ENCODE assay signal across 8 cellular contexts in genomic region chr22:49992921-49993648, GRCh38. TPM values are rescaled to one million over a fixed set of nuclear protein-coding genes. Genes with fewer than 3 reads are reported as not detected.
DNase-seq lines count a peak whose midpoint lies in the region; ATAC-seq, FAIRE-seq and TF ChIP-seq lines count a peak whose summit lies in the region.

No MANE protein-coding gene starts in this region.

- TF ChIP-seq CTCF in A673 (conservative IDR thresholded peaks at IDR 0.05; ENCODE audit: low read depth, low read length) (peak; percentile 89), adrenal gland (IDR thresholded peaks at IDR 0.05) (peak; percentile 34 to 80 (median 66)), right atrium auricular region (IDR thresholded peaks at IDR 0.05) (peak; percentile 58 to 82), sigmoid colon (IDR thresholded peaks at IDR 0.05) (peak; percentile 10 to 68 (median 54))

- no peak overlapping the region for H3K27ac ChIP-seq in A673 (ENCODE audit: low read depth, low read length, poor library complexity, severe bottlenecking)
- H3K27ac ChIP-seq in adrenal gland, result no peak overlapping the region
- H3K27ac ChIP-seq in right atrium auricular region, result no peak overlapping the region
- no peak overlapping the region for H3K27ac ChIP-seq in sigmoid colon

- H3K4me1 ChIP-seq in A673 (ENCODE audit: insufficient read depth, low read length, poor library complexity, severe bottlenecking) (no peaks in the 10 kb centered on the region), adrenal gland (replicated peaks in 1 of 2) (peaks cover 0 to 6% of the 10 kb centered on the region in 2 donors), right atrium auricular region (peaks cover 0 to 8% of the 10 kb centered on the region in 2 donors), sigmoid colon (peaks cover 0 to 4% (median 0%) of the 10 kb centered on the region in 4 donors)

- peak; percentile 62 for FAIRE-seq in GM19239 (lab: Jason Lieb, UNC)

- no peak for TF ChIP-seq EP300 in sigmoid colon (IDR thresholded peaks at IDR 0.05)

- H3K36me3 ChIP-seq in A673 (ENCODE audit: insufficient read depth, low read length, poor library complexity, severe bottlenecking) (no peaks in the 10 kb centered on the region), adrenal gland (replicated peaks in 1 of 2) (no peaks in the 10 kb centered on the region), right atrium auricular region (no peaks in the 10 kb centered on the region), sigmoid colon (no peaks in the 10 kb centered on the region)

- H3K9me3 ChIP-seq in A673 (ENCODE audit: low read depth, low read length, poor library complexity, severe bottlenecking), result peaks cover 10% of the 10 kb centered on the region
- H3K9me3 ChIP-seq in adrenal gland (replicated peaks in 1 of 3), result peaks cover 0 to 14% (median 0%) of the 10 kb centered on the region in 3 donors
- H3K9me3 ChIP-seq in right atrium auricular region, result peaks cover 0 to 13% of the 10 kb centered on the region in 2 donors
- H3K9me3 ChIP-seq in sigmoid colon, result peaks cover 0 to 11% (median 7%) of the 10 kb centered on the region in 4 donors

- H3K4me3 ChIP-seq in A673 (ENCODE audit: low read depth, low read length, poor library complexity, severe bottlenecking) (no peak overlapping the region), adrenal gland (no peak overlapping the region), right atrium auricular region (no peak overlapping the region), sigmoid colon (no peak overlapping the region)

- no TSS peak for BruUV-seq in A673 (replicated peaks; lab: Mats Ljungman, UMichigan)

- TF ChIP-seq POLR2A in adrenal gland (IDR thresholded peaks at IDR 0.05) (no peak), sigmoid colon (IDR thresholded peaks at IDR 0.05) (no peak)

- 25 to 61% (median 29%) methylated on average over 11 to 23 of the region's 23 CpGs for WGBS in adrenal gland, 4 donors
- WGBS in sigmoid colon, 2 donors, result 14 to 34% methylated on average over 23 of the region's 23 CpGs

- peak; percentile 94 for ATAC-seq in SK-N-SH treated with all-trans-retinoic acid at 6 μM for 48 hours

- intact Hi-C loops in A673 (cut with micrococcal nuclease; ENCODE audit: unreplicated experiment), result loop anchor here (5.0 kb wide), 2 partner anchors 39 to 61 kb away; no protein-coding TSS in a partner anchor
- intact Hi-C loops in adrenal gland (cut with DNase I), result loop anchor here in 1 of 2 donors (5.0 kb wide), 1 partner anchor 61 kb away; no protein-coding TSS in a partner anchor
- intact Hi-C loops in sigmoid colon (cut with DNase I), result loop anchor here (2.0 kb wide), 1 partner anchor 64 kb away; no protein-coding TSS in a partner anchor

- H3K27me3 ChIP-seq in A673 (replicated peaks; ENCODE audit: insufficient read depth, low read depth, low read length, poor library complexity) (no peaks in the 10 kb centered on the region), adrenal gland (no peaks in the 10 kb centered on the region), right atrium auricular region (no peaks in the 10 kb centered on the region), sigmoid colon (peaks cover 0 to 9% (median 0%) of the 10 kb centered on the region in 3 donors)

- peak; percentile 76 for DNase-seq in A673 (ENCODE audit: low spot score)
- DNase-seq in GM19239 (ENCODE audit: insufficient read length, low spot score), result peak; percentile 86
- peak; percentile 49 to 77 (median 70) for DNase-seq in adrenal gland
- no peak for DNase-seq in right atrium auricular region (ENCODE audit: low spot score)
- peak; percentile 66 for DNase-seq in sigmoid colon
- DNase-seq in DMS114 treated with DMSO at 0.1 percent for 48 hours (lab: John Stamatoyannopoulos, UW; ENCODE audit: unreplicated experiment), result no peak
- DNase-seq in T1000 (lab: John Stamatoyannopoulos, UW), result no peak

- CTCF ChIA-PET in A673 (lab: Charles Lee), result no interaction called here

- POLR2A ChIA-PET in A673 (lab: Charles Lee; ENCODE audit: low non-redundant PET), result no interaction called here

TF ChIP-seq in SK-N-SH treated with all-trans-retinoic acid at 6 μM for 48 hours, 23 proteins besides CTCF, POLR2A, EP300 and RAD21:
- TF ChIP-seq ZNF565 (CRISPR knock-in tag; conservative IDR thresholded peaks at IDR 0.05; ENCODE audit: low read depth) (no peak), SNAI2 (CRISPR knock-in tag; IDR thresholded peaks at IDR 0.05) (no peak), TCF4 (CRISPR knock-in tag; IDR thresholded peaks at IDR 0.05; ENCODE audit: borderline replicate concordance) (no peak), GLIS3 (CRISPR knock-in tag; IDR thresholded peaks at IDR 0.05) (no peak), ZNF70 (CRISPR knock-in tag; IDR thresholded peaks at IDR 0.05) (no peak), ZC3H10 (CRISPR knock-in tag; IDR thresholded peaks at IDR 0.05) (no peak), RARB (CRISPR knock-in tag; IDR thresholded peaks at IDR 0.05) (no peak), BACH2 (CRISPR knock-in tag; IDR thresholded peaks at IDR 0.05; ENCODE audit: borderline replicate concordance) (no peak), ZNF8 (CRISPR knock-in tag; IDR thresholded peaks at IDR 0.05) (no peak), ESRRG (CRISPR knock-in tag; IDR thresholded peaks at IDR 0.05) (no peak), CSDC2 (CRISPR knock-in tag; IDR thresholded peaks at IDR 0.05) (no peak)
- TF ChIP-seq, protein P1, sequence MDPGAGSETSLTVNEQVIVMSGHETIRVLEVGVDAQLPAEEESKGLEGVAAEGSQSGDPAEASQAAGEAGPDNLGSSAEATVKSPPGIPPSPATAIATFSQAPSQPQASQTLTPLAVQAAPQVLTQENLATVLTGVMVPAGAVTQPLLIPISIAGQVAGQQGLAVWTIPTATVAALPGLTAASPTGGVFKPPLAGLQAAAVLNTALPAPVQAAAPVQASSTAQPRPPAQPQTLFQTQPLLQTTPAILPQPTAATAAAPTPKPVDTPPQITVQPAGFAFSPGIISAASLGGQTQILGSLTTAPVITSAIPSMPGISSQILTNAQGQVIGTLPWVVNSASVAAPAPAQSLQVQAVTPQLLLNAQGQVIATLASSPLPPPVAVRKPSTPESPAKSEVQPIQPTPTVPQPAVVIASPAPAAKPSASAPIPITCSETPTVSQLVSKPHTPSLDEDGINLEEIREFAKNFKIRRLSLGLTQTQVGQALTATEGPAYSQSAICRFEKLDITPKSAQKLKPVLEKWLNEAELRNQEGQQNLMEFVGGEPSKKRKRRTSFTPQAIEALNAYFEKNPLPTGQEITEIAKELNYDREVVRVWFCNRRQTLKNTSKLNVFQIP (CRISPR knock-in tag; IDR thresholded peaks at IDR 0.05; ENCODE audit: borderline replicate concordance, low read depth), result no peak
- TF ChIP-seq, protein P2, sequence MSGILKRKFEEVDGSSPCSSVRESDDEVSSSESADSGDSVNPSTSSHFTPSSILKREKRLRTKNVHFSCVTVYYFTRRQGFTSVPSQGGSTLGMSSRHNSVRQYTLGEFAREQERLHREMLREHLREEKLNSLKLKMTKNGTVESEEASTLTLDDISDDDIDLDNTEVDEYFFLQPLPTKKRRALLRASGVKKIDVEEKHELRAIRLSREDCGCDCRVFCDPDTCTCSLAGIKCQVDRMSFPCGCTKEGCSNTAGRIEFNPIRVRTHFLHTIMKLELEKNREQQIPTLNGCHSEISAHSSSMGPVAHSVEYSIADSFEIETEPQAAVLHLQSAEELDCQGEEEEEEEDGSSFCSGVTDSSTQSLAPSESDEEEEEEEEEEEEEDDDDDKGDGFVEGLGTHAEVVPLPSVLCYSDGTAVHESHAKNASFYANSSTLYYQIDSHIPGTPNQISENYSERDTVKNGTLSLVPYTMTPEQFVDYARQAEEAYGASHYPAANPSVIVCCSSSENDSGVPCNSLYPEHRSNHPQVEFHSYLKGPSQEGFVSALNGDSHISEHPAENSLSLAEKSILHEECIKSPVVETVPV (CRISPR knock-in tag; IDR thresholded peaks at IDR 0.05), result no peak
- TF ChIP-seq, protein P3, sequence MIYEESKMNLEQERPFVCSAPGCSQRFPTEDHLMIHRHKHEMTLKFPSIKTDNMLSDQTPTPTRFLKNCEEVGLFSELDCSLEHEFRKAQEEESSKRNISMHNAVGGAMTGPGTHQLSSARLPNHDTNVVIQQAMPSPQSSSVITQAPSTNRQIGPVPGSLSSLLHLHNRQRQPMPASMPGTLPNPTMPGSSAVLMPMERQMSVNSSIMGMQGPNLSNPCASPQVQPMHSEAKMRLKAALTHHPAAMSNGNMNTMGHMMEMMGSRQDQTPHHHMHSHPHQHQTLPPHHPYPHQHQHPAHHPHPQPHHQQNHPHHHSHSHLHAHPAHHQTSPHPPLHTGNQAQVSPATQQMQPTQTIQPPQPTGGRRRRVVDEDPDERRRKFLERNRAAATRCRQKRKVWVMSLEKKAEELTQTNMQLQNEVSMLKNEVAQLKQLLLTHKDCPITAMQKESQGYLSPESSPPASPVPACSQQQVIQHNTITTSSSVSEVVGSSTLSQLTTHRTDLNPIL (CRISPR knock-in tag; IDR thresholded peaks at IDR 0.05; ENCODE audit: low read depth), result no peak
- TF ChIP-seq, protein P4, sequence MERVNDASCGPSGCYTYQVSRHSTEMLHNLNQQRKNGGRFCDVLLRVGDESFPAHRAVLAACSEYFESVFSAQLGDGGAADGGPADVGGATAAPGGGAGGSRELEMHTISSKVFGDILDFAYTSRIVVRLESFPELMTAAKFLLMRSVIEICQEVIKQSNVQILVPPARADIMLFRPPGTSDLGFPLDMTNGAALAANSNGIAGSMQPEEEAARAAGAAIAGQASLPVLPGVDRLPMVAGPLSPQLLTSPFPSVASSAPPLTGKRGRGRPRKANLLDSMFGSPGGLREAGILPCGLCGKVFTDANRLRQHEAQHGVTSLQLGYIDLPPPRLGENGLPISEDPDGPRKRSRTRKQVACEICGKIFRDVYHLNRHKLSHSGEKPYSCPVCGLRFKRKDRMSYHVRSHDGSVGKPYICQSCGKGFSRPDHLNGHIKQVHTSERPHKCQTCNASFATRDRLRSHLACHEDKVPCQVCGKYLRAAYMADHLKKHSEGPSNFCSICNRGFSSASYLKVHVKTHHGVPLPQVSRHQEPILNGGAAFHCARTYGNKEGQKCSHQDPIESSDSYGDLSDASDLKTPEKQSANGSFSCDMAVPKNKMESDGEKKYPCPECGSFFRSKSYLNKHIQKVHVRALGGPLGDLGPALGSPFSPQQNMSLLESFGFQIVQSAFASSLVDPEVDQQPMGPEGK (CRISPR knock-in tag; IDR thresholded peaks at IDR 0.05; ENCODE audit: borderline replicate concordance), result no peak

RNA-seq across cellular contexts. Expression of gene IL17REL, which starts 19.5 kb away (rescaled TPM):
- total RNA-seq in A673 (2021), result not detected in 2 replicates
- not detected for total RNA-seq in adrenal gland
- polyA plus RNA-seq in adrenal gland, result not detected
- not detected for total RNA-seq in right atrium auricular region
- total RNA-seq in sigmoid colon, result not detected
- polyA plus RNA-seq in sigmoid colon, result 1 to 10 TPM in 1 of 3 donors, not detected in 2; 1.6 TPM

RNA-seq across cellular contexts. Expression of gene PIM3, which starts 32.5 kb away (rescaled TPM):
- total RNA-seq in A673 (2021), result 70.9 and 71.3 TPM in 2 replicates
- total RNA-seq in adrenal gland, result 10 to 100 TPM; 40.7 to 99.2 (median 58.7) TPM
- polyA plus RNA-seq in adrenal gland, result 10 to 100 TPM in 2 of 3 donors, 1 to 10 TPM in 1; 7.2 to 70.0 (median 42.0) TPM
- 10 to 100 TPM; 64.5 to 66.9 TPM for total RNA-seq in right atrium auricular region
- 10 to 100 TPM; 26.3 to 50.0 (median 41.8) TPM for total RNA-seq in sigmoid colon
- polyA plus RNA-seq in sigmoid colon, result 100 to 1,000 TPM in 1 of 3 donors, 10 to 100 TPM in 2; 34.8 to 126 (median 60.1) TPM

Comparison
In these comparisons a context has a peak if more than half of its experiments do, and no peak if none do; other contexts are left out.
1. DNase-seq: peak in A673 (single experiment), GM19239 (single experiment), adrenal gland (7 of 7) and sigmoid colon (single experiment); none in right atrium auricular region (single experiment), DMS114 treated with DMSO at 0.1 percent for 48 hours (single experiment) and T1000 (single experiment).
2. Peak in every context shown above with its lines, with median percentiles within 50 percentile points of each other: CTCF ChIP-seq.